Comparison of ENCODE assay signal across 8 cellular contexts in the genomic region with DNA sequence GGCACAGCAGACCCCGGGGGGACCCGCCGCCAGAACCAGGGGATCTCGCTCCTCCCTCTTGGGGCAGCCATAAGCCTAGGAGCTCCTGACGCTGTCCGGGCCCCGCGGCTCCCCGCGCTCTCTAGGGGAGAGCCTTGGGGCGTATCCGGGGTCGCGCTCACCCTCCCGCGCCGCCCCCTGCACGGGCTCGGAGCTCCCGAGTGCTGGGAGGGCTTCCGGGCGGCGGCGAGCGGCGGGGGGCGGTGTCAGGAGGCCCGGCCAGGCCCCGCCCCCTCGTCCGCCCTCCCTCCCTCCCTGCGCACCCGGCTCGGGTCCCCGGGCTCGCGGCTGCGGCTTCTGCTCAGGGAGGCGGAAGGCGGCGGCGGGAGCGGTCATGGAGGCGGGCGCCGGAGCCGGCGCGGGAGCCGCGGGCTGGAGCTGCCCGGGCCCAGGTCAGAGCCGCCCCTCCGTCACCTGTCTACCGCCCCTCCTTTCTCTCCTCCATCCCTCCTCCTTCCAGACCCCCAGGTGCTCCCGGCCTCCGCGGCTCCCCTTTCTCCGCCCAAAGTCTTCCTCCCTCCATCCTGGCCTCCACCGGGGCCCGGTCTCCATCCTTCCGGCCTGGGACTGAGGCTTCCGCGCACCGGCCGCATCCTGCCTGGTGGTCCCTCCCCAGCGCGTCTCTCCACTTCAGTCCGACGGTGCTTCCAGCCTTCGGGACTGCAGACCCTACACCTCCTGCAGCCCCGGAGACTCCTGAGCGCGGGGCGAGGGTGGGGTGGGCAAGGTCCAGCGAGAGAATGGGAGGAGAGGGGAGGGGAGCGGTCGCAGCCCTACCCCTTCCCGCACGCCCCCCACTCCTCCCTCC. TPM values are rescaled to one million over a fixed set of nuclear protein-coding genes. Genes with fewer than 3 reads are reported as not detected.
DNase-seq lines count a peak whose midpoint lies in the region; ATAC-seq and TF ChIP-seq lines count a peak whose summit lies in the region.

No MANE protein-coding gene starts in this region.

- H3K9me3 Mint-ChIP-seq in activated CD8-positive, alpha-beta T cell treated with anti-CD3 and anti-CD28 coated beads for 36 hours, result no peaks in the 10 kb centered on the region

- H3K27ac ChIP-seq in A673 (ENCODE audit: low read depth, low read length, poor library complexity, severe bottlenecking), result no peak overlapping the region
- H3K27ac ChIP-seq in ectodermal cell (ENCODE audit: insufficient read depth, low read depth, low read length, poor library complexity, severe bottlenecking), result no peak overlapping the region
- no peak overlapping the region for H3K27ac ChIP-seq in mesenchymal stem cell (ENCODE audit: low read length, poor library complexity, severe bottlenecking)

- H3K4me3 ChIP-seq in A673 (ENCODE audit: low read depth, low read length, poor library complexity, severe bottlenecking) (peak overlapping the region; percentile 77), ectodermal cell (ENCODE audit: insufficient read depth, low read depth, low read length) (peak overlapping the region; percentile 89), mesenchymal stem cell (ENCODE audit: insufficient read depth in 1 of 2, low read depth in 1 of 2, low read length in 2 of 2) (peak overlapping the region; percentile 79 to 90)

- ATAC-seq in GM18858 (IDR thresholded peaks at IDR 0.05; ENCODE audit: unreplicated experiment) (peak; percentile 53), HG03066 (IDR thresholded peaks at IDR 0.05; ENCODE audit: low read depth, unreplicated experiment) (peak; percentile 91)
- peak; percentile 91 for ATAC-seq in activated CD8-positive, alpha-beta T cell treated with anti-CD3 and anti-CD28 coated beads for 36 hours

- no peak overlapping the region for H3K27ac Mint-ChIP-seq in activated CD8-positive, alpha-beta T cell treated with anti-CD3 and anti-CD28 coated beads for 36 hours

- 0% methylated on average over 80 of the region's 80 CpGs for WGBS in ectodermal cell, 2 experiments
- under 1% methylated on average over 23 of the region's 80 CpGs for WGBS in mesenchymal stem cell

- peak overlapping the region; percentile 48 for H4K8ac ChIP-seq in mesenchymal stem cell (ENCODE audit: low read length)

- H2AK5ac ChIP-seq in mesenchymal stem cell (ENCODE audit: low read length, severe bottlenecking), result no peak overlapping the region

- H2BK12ac ChIP-seq in mesenchymal stem cell (ENCODE audit: low read length in 2 of 2), result peak overlapping the region in 1 of 2 experiments; percentile 74

- peaks cover 4% of the 10 kb centered on the region for H3K27me3 Mint-ChIP-seq in activated CD8-positive, alpha-beta T cell treated with anti-CD3 and anti-CD28 coated beads for 36 hours

- H3K36me3 ChIP-seq in A673 (ENCODE audit: insufficient read depth, low read length, poor library complexity, severe bottlenecking), result no peaks in the 10 kb centered on the region
- no peaks in the 10 kb centered on the region for H3K36me3 ChIP-seq in ectodermal cell (ENCODE audit: control insufficient read depth, insufficient read depth, low read length)
- peaks cover 2 to 25% of the 10 kb centered on the region in 2 experiments for H3K36me3 ChIP-seq in mesenchymal stem cell (ENCODE audit: control insufficient read depth in 1 of 2, insufficient read depth in 2 of 2, low read depth in 1 of 2, low read length in 2 of 2)

- H3K9ac ChIP-seq in mesenchymal stem cell (ENCODE audit: low read length), result peak overlapping the region; percentile 85

- TF ChIP-seq CTCF in A673 (conservative IDR thresholded peaks at IDR 0.05; ENCODE audit: low read depth, low read length), result no peak
- TF ChIP-seq CTCF in activated CD8-positive, alpha-beta T cell treated with anti-CD3 and anti-CD28 coated beads for 36 hours (IDR thresholded peaks at IDR 0.05), result no peak

- DNase-seq in A673 (ENCODE audit: low spot score), result peak; percentile 67
- DNase-seq in NCI-H526 treated with DMSO at 0.1 percent for 48 hours (lab: John Stamatoyannopoulos, UW), result peak; percentile 17
- DNase-seq in activated CD8-positive, alpha-beta T cell treated with anti-CD3 and anti-CD28 coated beads for 36 hours, result peak; percentile 79
- DNase-seq in mesenchymal stem cell, result peak; percentile 54
- DNase-seq in stimulated activated CD8-positive, alpha-beta memory T cell treated with anti-CD3 and anti-CD28 coated beads, Interleukin-12 subunit alpha, Interleukin-12 subunit beta, amount 100 ng/mL, for 4 hours (ENCODE audit: low read depth), result peak; percentile 64

- H3K4me2 ChIP-seq in mesenchymal stem cell (ENCODE audit: low read length, poor library complexity, severe bottlenecking), result peak overlapping the region; percentile 99

- H2AFZ ChIP-seq in mesenchymal stem cell (ENCODE audit: low read depth, low read length), result peak overlapping the region; percentile 94

- peak overlapping the region in 1 of 2 experiments; percentile 55 for H3K4ac ChIP-seq in mesenchymal stem cell (ENCODE audit: low read depth in 1 of 2, low read length in 2 of 2)

- H3K18ac ChIP-seq in mesenchymal stem cell (ENCODE audit: low read depth in 1 of 2, low read length in 2 of 2), result peak overlapping the region; percentile 35 to 78

- peak overlapping the region; percentile 80 for H3K4me3 Mint-ChIP-seq in activated CD8-positive, alpha-beta T cell treated with anti-CD3 and anti-CD28 coated beads for 36 hours

- H3K4me1 Mint-ChIP-seq in activated CD8-positive, alpha-beta T cell treated with anti-CD3 and anti-CD28 coated beads for 36 hours (ENCODE audit: low read depth), result peaks cover 8% of the 10 kb centered on the region

- H3K4me1 ChIP-seq in A673 (ENCODE audit: insufficient read depth, low read length, poor library complexity, severe bottlenecking) (no peaks in the 10 kb centered on the region), ectodermal cell (ENCODE audit: control insufficient read depth, insufficient read depth, low read length) (peaks cover 24% of the 10 kb centered on the region), mesenchymal stem cell (ENCODE audit: control insufficient read depth, insufficient read depth, low read depth, low read length) (peaks cover 9% of the 10 kb centered on the region)

- H3K27me3 ChIP-seq in A673 (replicated peaks; ENCODE audit: insufficient read depth, low read depth, low read length, poor library complexity) (peaks cover 11% of the 10 kb centered on the region), ectodermal cell (ENCODE audit: control insufficient read depth, insufficient read depth, low read length, poor library complexity, severe bottlenecking) (peaks cover 11% of the 10 kb centered on the region), mesenchymal stem cell (ENCODE audit: control insufficient read depth in 1 of 2, insufficient read depth in 1 of 2, low read length in 2 of 2) (peaks cover 0 to 15% of the 10 kb centered on the region in 2 experiments)

- H3K23ac ChIP-seq in mesenchymal stem cell (ENCODE audit: low read length in 2 of 2), result peak overlapping the region in 1 of 2 experiments; percentile 24

- H3K36me3 Mint-ChIP-seq in activated CD8-positive, alpha-beta T cell treated with anti-CD3 and anti-CD28 coated beads for 36 hours (ENCODE audit: low read depth), result no peaks in the 10 kb centered on the region

- no peak overlapping the region for H2BK5ac ChIP-seq in mesenchymal stem cell (ENCODE audit: low read depth, low read length, poor library complexity, severe bottlenecking)

- intact Hi-C loops in A673 (cut with micrococcal nuclease; ENCODE audit: unreplicated experiment), result loop anchor here (10.0 kb wide), 1 partner anchor 93 kb away; no protein-coding TSS in a partner anchor
- intact Hi-C loops in activated CD8-positive, alpha-beta T cell treated with anti-CD3 and anti-CD28 coated beads for 36 hours (cut with micrococcal nuclease), result no loop called here

- H2BK120ac ChIP-seq in mesenchymal stem cell (ENCODE audit: low read depth, low read length), result peak overlapping the region; percentile 23

- peak overlapping the region in 1 of 2 experiments; percentile 63 for H3K14ac ChIP-seq in mesenchymal stem cell (ENCODE audit: low read length in 2 of 2)

- H4K91ac ChIP-seq in mesenchymal stem cell (ENCODE audit: low read length), result peak overlapping the region; percentile 43

- no peaks in the 10 kb centered on the region for H3K9me3 ChIP-seq in A673 (ENCODE audit: low read depth, low read length, poor library complexity, severe bottlenecking)
- no peaks in the 10 kb centered on the region for H3K9me3 ChIP-seq in ectodermal cell (ENCODE audit: control insufficient read depth, low read length)
- no peaks in the 10 kb centered on the region for H3K9me3 ChIP-seq in mesenchymal stem cell (ENCODE audit: control insufficient read depth, low read length)

- CTCF ChIA-PET in A673 (lab: Charles Lee), result interaction anchor here (0.7 kb wide), 1 partner anchor 156 kb away, joined by 3 read pairs; no protein-coding TSS in a partner anchor
- CTCF ChIA-PET in activated CD8-positive, alpha-beta T cell treated with anti-CD3 and anti-CD28 coated beads for 36 hours (lab: Charles Lee), result interaction anchor here (0.8 to 2.0 kb wide), 2 partner anchors 40 to 71 kb away, joined by 3 to 4 read pairs; a partner anchor contains a TSS

- POLR2A ChIA-PET in A673 (lab: Charles Lee; ENCODE audit: low non-redundant PET), result no interaction called here
- POLR2A ChIA-PET in activated CD8-positive, alpha-beta T cell treated with anti-CD3 and anti-CD28 coated beads for 36 hours (lab: Charles Lee), result no interaction called here

- no peaks in the 10 kb centered on the region for H3K79me1 ChIP-seq in mesenchymal stem cell (replicated peaks; ENCODE audit: low read length, poor library complexity, severe bottlenecking)

- BruUV-seq in A673 (replicated peaks; lab: Mats Ljungman, UMichigan), result no TSS peak

- peak overlapping the region; percentile 4 for H2BK15ac ChIP-seq in mesenchymal stem cell (ENCODE audit: low read depth, poor library complexity, severe bottlenecking)

RNA-seq across cellular contexts. Expression of a gene that starts 0.4 kb away (rescaled TPM):
- 4.4 and 6.9 TPM in 2 replicates for total RNA-seq in A673 (2021)
- 1 to 10 TPM; 7.6 to 9.6 TPM for total RNA-seq in activated CD8-positive, alpha-beta T cell treated with anti-CD3 and anti-CD28 coated beads for 36 hours
- 109 TPM for polyA plus RNA-seq in ectodermal cell (2013, experiment 1 of 4)
- 139 TPM for polyA plus RNA-seq in ectodermal cell (2013, experiment 2 of 4)
- 78.3 TPM for polyA plus RNA-seq in ectodermal cell (2013, experiment 3 of 4)
- polyA plus RNA-seq in ectodermal cell (2013, experiment 4 of 4), result 95.7 TPM
- polyA plus RNA-seq in mesenchymal stem cell (2013, experiment 1 of 2), result 2.2 TPM
- polyA plus RNA-seq in mesenchymal stem cell (2013, experiment 2 of 2), result 1.4 TPM

RNA-seq across cellular contexts. Expression of a gene that starts 15.8 kb away (rescaled TPM):
- total RNA-seq in A673 (2021), result not detected in 2 replicates
- not detected for total RNA-seq in activated CD8-positive, alpha-beta T cell treated with anti-CD3 and anti-CD28 coated beads for 36 hours
- not detected for polyA plus RNA-seq in ectodermal cell (2013, experiment 1 of 4)
- polyA plus RNA-seq in ectodermal cell (2013, experiment 2 of 4), result not detected
- not detected for polyA plus RNA-seq in ectodermal cell (2013, experiment 3 of 4)
- 0.45 TPM for polyA plus RNA-seq in ectodermal cell (2013, experiment 4 of 4)
- not detected for polyA plus RNA-seq in mesenchymal stem cell (2013, experiment 1 of 2)
- polyA plus RNA-seq in mesenchymal stem cell (2013, experiment 2 of 2), result not detected

RNA-seq across cellular contexts. Expression of a gene that starts 38.9 kb away (rescaled TPM):
- 6.5 and 7.8 TPM in 2 replicates for total RNA-seq in A673 (2021)
- under 1 TPM; 0.14 to 0.16 TPM for total RNA-seq in activated CD8-positive, alpha-beta T cell treated with anti-CD3 and anti-CD28 coated beads for 36 hours
- 24.9 TPM for polyA plus RNA-seq in ectodermal cell (2013, experiment 1 of 4)
- polyA plus RNA-seq in ectodermal cell (2013, experiment 2 of 4), result 32.0 TPM
- polyA plus RNA-seq in ectodermal cell (2013, experiment 3 of 4), result 23.6 TPM
- 25.5 TPM for polyA plus RNA-seq in ectodermal cell (2013, experiment 4 of 4)
- polyA plus RNA-seq in mesenchymal stem cell (2013, experiment 1 of 2), result 25.9 TPM
- polyA plus RNA-seq in mesenchymal stem cell (2013, experiment 2 of 2), result 23.7 TPM

RNA-seq across cellular contexts. Expression of a gene that starts 52.2 kb away (rescaled TPM):
- total RNA-seq in A673 (2021), result 161 and 162 TPM in 2 replicates
- 10 to 100 TPM; 30.9 to 33.1 TPM for total RNA-seq in activated CD8-positive, alpha-beta T cell treated with anti-CD3 and anti-CD28 coated beads for 36 hours
- 173 TPM for polyA plus RNA-seq in ectodermal cell (2013, experiment 1 of 4)
- polyA plus RNA-seq in ectodermal cell (2013, experiment 2 of 4), result 189 TPM
- polyA plus RNA-seq in ectodermal cell (2013, experiment 3 of 4), result 146 TPM
- 153 TPM for polyA plus RNA-seq in ectodermal cell (2013, experiment 4 of 4)
- 923 TPM for polyA plus RNA-seq in mesenchymal stem cell (2013, experiment 1 of 2)
- polyA plus RNA-seq in mesenchymal stem cell (2013, experiment 2 of 2), result 940 TPM

Comparison
In these comparisons a context has a peak if more than half of its experiments do, and no peak if none do; other contexts are left out.
1. DNase-seq: peak in every context shown above with its lines; median percentile 79 in activated CD8-positive, alpha-beta T cell treated with anti-CD3 and anti-CD28 coated beads for 36 hours; 67 in A673; 64 in stimulated activated CD8-positive, alpha-beta memory T cell treated with anti-CD3 and anti-CD28 coated beads, Interleukin-12 subunit alpha, Interleukin-12 subunit beta, amount 100 ng/mL, for 4 hours; 54 in mesenchymal stem cell; 17 in NCI-H526 treated with DMSO at 0.1 percent for 48 hours.